In the genomic region with DNA sequence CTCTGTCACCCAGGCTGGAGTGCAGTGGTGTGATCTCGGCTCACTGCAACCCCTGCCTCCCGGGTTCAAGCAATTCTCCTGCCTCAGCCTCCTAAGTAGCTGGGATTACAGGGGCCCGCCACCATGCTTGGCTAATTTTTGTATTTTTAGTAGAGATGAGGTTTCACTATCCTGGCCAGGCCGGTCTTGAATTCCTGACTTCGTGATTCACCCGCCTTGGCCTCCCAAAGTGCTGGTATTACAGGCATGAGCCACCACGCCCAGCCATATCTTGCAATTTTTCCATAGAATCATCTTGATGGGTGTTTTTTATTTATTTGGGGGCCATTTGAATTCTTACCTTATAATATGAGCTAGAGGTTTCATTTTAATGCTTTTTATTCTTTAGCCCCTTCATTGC, we compare ENCODE assay signal across 13 cellular contexts. TPM values are rescaled to one million over a fixed set of nuclear protein-coding genes. Genes with fewer than 3 reads are reported as not detected.
"Had no signal": no experiment of that assay in that cellular context is flagged by ENCODE, and none has a peak within 500 bp of the region (broad histone marks: within the 10 kb centered on the region; RNA-seq: fewer than 3 reads in every experiment).

No MANE protein-coding gene starts in this region.

RNA-seq across cellular contexts. Expression of a gene that starts 58.0 kb away (rescaled TPM):
- total RNA-seq: natural killer cell, osteoblast, psoas muscle, renal cortical epithelial cell, right cardiac atrium, right lobe of liver, sigmoid colon, spleen, suprapubic skin, transverse colon, ureter, vagina had no signal
- polyA plus RNA-seq: ovary, psoas muscle, right cardiac atrium, sigmoid colon, spleen had no signal
